ENCODE assay signal across 8 cellular contexts in the genomic region with DNA sequence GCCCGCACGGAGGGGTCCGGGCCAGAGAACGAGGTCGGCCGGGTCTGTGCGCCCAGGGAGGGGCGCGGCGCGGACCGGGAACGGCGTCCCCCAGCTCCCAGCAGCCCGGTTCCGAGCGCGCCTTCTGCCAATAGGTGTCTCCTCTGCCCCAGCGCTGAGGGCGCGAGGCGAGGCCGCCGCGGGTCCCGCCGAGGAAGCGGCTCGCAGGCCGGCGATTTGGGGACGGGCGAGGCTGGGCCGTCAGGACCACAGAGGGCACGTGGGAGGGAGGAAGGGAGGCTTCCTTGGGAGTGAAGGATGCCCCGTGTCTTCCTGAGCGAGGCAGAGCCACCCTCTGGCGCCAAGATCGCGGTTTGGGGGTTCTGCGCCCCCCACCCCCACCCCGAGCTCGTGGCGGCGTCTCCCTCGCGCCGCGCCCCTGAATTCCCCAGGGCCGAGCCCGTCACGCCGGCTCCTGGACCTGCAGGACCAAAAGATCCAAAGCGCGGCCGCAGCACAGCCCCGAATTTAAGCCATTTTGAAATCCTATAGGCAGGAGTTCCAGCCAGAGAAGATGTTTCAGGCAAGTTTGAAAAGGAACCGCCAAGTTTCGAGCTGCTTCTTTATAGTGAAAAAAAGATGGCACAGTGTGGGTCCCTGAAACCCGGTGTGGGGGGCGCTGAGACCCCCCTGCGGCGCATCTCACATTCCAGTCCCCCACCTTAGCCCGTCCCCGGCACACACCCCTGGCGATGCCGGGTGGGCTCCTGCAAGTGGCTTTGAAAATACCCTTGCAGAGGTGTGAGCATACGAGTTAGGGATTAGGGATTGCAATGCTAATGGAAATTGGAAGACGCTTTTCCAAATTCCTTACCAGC. TPM values are rescaled to one million over a fixed set of nuclear protein-coding genes. Genes with fewer than 3 reads are reported as not detected.
DNase-seq lines count a peak whose midpoint lies in the region; ATAC-seq and TF ChIP-seq lines count a peak whose summit lies in the region.

No MANE protein-coding gene starts in this region.

- H3K4me2 ChIP-seq in trophoblast cell (ENCODE audit: low read length), result peak overlapping the region; percentile 91

- H3K4me3 Mint-ChIP-seq in activated CD8-positive, alpha-beta T cell treated with anti-CD3 and anti-CD28 coated beads, Interleukin-2, amount 10 ng/mL, durations not matched to agents 7 days and 5 days, result peak overlapping the region; percentile 31

- H3K27me3 ChIP-seq in HUES6 (ENCODE audit: control insufficient read depth, insufficient read depth, low read length), result peaks cover 72% of the 10 kb centered on the region
- H3K27me3 ChIP-seq in trophoblast cell (ENCODE audit: insufficient read depth, low read length), result peaks cover 70% of the 10 kb centered on the region

- H3K9me3 ChIP-seq in HUES6 (ENCODE audit: control insufficient read depth, insufficient read depth, low read depth, low read length), result no peaks in the 10 kb centered on the region
- no peaks in the 10 kb centered on the region for H3K9me3 ChIP-seq in trophoblast cell (ENCODE audit: insufficient read depth, low read depth, low read length)

- H3K27me3 Mint-ChIP-seq in activated CD8-positive, alpha-beta T cell treated with anti-CD3 and anti-CD28 coated beads, Interleukin-2, amount 10 ng/mL, durations not matched to agents 7 days and 5 days (ENCODE audit: low read depth), result peaks cover 14% of the 10 kb centered on the region

- no peak overlapping the region for H3K4ac ChIP-seq in trophoblast cell (ENCODE audit: low read depth, low read length)

- H3K27ac ChIP-seq in HUES6 (ENCODE audit: low read depth, low read length) (no peak overlapping the region), trophoblast cell (ENCODE audit: low read depth, low read length) (no peak overlapping the region)

- H2AK5ac ChIP-seq in trophoblast cell (ENCODE audit: low read length), result no peak overlapping the region

- H3K36me3 ChIP-seq in HUES6 (ENCODE audit: control insufficient read depth, insufficient read depth, low read length), result no peaks in the 10 kb centered on the region
- H3K36me3 ChIP-seq in trophoblast cell (ENCODE audit: control insufficient read depth in 1 of 2, insufficient read depth in 2 of 2, low read length in 2 of 2), result no peaks in the 10 kb centered on the region

- peaks cover 7% of the 10 kb centered on the region for H3K36me3 Mint-ChIP-seq in activated CD8-positive, alpha-beta T cell treated with anti-CD3 and anti-CD28 coated beads, Interleukin-2, amount 10 ng/mL, durations not matched to agents 7 days and 5 days (ENCODE audit: low read depth)

- H2AFZ ChIP-seq in trophoblast cell (ENCODE audit: insufficient read depth, low read length, poor library complexity), result no peak overlapping the region

- no peaks in the 10 kb centered on the region for H3K79me1 ChIP-seq in trophoblast cell (ENCODE audit: low read length)

- no peak overlapping the region for H4K12ac ChIP-seq in trophoblast cell (ENCODE audit: low read depth, low read length)

- H3K79me2 ChIP-seq in trophoblast cell (ENCODE audit: control insufficient read depth, insufficient read depth, low read length, poor library complexity), result peaks cover 1% of the 10 kb centered on the region

- H2BK5ac ChIP-seq in trophoblast cell (ENCODE audit: low read depth, low read length, poor library complexity), result no peak overlapping the region

- no peak for ATAC-seq in activated CD8-positive, alpha-beta T cell treated with anti-CD3 and anti-CD28 coated beads, Interleukin-2, amount 10 ng/mL, durations not matched to agents 7 days and 5 days
- ATAC-seq in GM21737 (IDR thresholded peaks at IDR 0.05; ENCODE audit: unreplicated experiment) (no peak), GM19023 (IDR thresholded peaks at IDR 0.05; ENCODE audit: unreplicated experiment) (no peak)

- no peak overlapping the region for H3K27ac Mint-ChIP-seq in activated CD8-positive, alpha-beta T cell treated with anti-CD3 and anti-CD28 coated beads, Interleukin-2, amount 10 ng/mL, durations not matched to agents 7 days and 5 days

- H3K14ac ChIP-seq in trophoblast cell (ENCODE audit: low read length), result no peak overlapping the region

- DNase-seq in GM12865 (ENCODE audit: low read depth) (peak; percentile 64), foreskin fibroblast (peak; percentile 30 to 69), trophoblast cell (peak in 1 of 2 donors; percentile 57), SK-N-DZ (ENCODE audit: low spot score) (no peak)
- DNase-seq in activated CD8-positive, alpha-beta T cell treated with anti-CD3 and anti-CD28 coated beads, Interleukin-2, amount 10 ng/mL, durations not matched to agents 7 days and 5 days, result peak; percentile 56

- POLR2A ChIA-PET in activated CD8-positive, alpha-beta T cell treated with anti-CD3 and anti-CD28 coated beads, Interleukin-2, amount 10 ng/mL, durations not matched to agents 7 days and 5 days (lab: Charles Lee), result no interaction called here

- H3K9me3 Mint-ChIP-seq in activated CD8-positive, alpha-beta T cell treated with anti-CD3 and anti-CD28 coated beads, Interleukin-2, amount 10 ng/mL, durations not matched to agents 7 days and 5 days (ENCODE audit: insufficient read depth), result no peaks in the 10 kb centered on the region

- H3K9ac ChIP-seq in HUES6 (ENCODE audit: low read length), result peak overlapping the region; percentile 72
- H3K9ac ChIP-seq in trophoblast cell (ENCODE audit: low read length), result no peak overlapping the region

- no CpG with 5 or more reads among the region's 69 CpGs for WGBS in trophoblast cell (ENCODE audit: extremely low coverage, insufficient coverage, insufficient read length)

- no peak overlapping the region for H4K8ac ChIP-seq in trophoblast cell (ENCODE audit: low read depth, low read length)

- no peak overlapping the region for H3K18ac ChIP-seq in trophoblast cell (ENCODE audit: low read length)

- H4K91ac ChIP-seq in trophoblast cell (ENCODE audit: low read depth, low read length), result no peak overlapping the region

- no peak overlapping the region for H3K23ac ChIP-seq in trophoblast cell (ENCODE audit: low read length)

- TF ChIP-seq CTCF in GM12865 (IDR thresholded peaks at IDR 0.05; ENCODE audit: insufficient read depth, low read depth, low read length, missing control alignments) (peak; percentile 10), foreskin fibroblast (IDR thresholded peaks at IDR 0.05; ENCODE audit: low read depth, low read length) (peak; percentile 2)

- H2BK120ac ChIP-seq in trophoblast cell (ENCODE audit: insufficient read depth, low read length, poor library complexity), result no peak overlapping the region

- peaks cover 31% of the 10 kb centered on the region for H3K4me1 ChIP-seq in HUES6 (ENCODE audit: control insufficient read depth, insufficient read depth, low read length)
- peaks cover 0 to 9% of the 10 kb centered on the region in 2 experiments for H3K4me1 ChIP-seq in trophoblast cell (ENCODE audit: control insufficient read depth in 1 of 2, insufficient read depth in 2 of 2, low read length in 2 of 2)

- peaks cover 31% of the 10 kb centered on the region for H3K4me1 Mint-ChIP-seq in activated CD8-positive, alpha-beta T cell treated with anti-CD3 and anti-CD28 coated beads, Interleukin-2, amount 10 ng/mL, durations not matched to agents 7 days and 5 days (ENCODE audit: low read depth)

- peak overlapping the region; percentile 43 for H3K4me3 ChIP-seq in GM12865 (ENCODE audit: low read depth, low read length)
- peak overlapping the region; percentile 78 for H3K4me3 ChIP-seq in HUES6 (ENCODE audit: low read depth, low read length)
- peak overlapping the region; percentile 39 to 44 for H3K4me3 ChIP-seq in foreskin fibroblast (ENCODE audit: low read depth in 1 of 2, low read length in 2 of 2)
- H3K4me3 ChIP-seq in trophoblast cell (ENCODE audit: low read depth, low read length), result peak overlapping the region; percentile 9

- CTCF ChIA-PET in activated CD8-positive, alpha-beta T cell treated with anti-CD3 and anti-CD28 coated beads, Interleukin-2, amount 10 ng/mL, durations not matched to agents 7 days and 5 days (lab: Charles Lee), result interaction anchor here (0.8 to 3.7 kb wide), 9 partner anchors 9 to 590 kb away, joined by 3 to 19 read pairs (median 4); no protein-coding TSS in a partner anchor

- no peak overlapping the region for H2BK12ac ChIP-seq in trophoblast cell (ENCODE audit: low read length)

RNA-seq across cellular contexts. Expression of a gene that starts 0.9 kb away (rescaled TPM):
- total RNA-seq in activated CD8-positive, alpha-beta T cell treated with anti-CD3 and anti-CD28 coated beads, Interleukin-2, amount 10 ng/mL, durations not matched to agents 7 days and 5 days, result 10 to 100 TPM; 26.5 to 28.1 TPM
- polyA plus RNA-seq in trophoblast cell (2013), result 3.9 and 4.4 TPM in 2 replicates
- not detected in 2 replicates for polyA plus RNA-seq in SK-N-DZ (2014; cell fraction: cytosol; rRNA removed)
- not detected in 2 replicates for polyA plus RNA-seq in SK-N-DZ (2014; cell fraction: nucleus; rRNA removed)

Comparison
In these comparisons a context has a peak if more than half of its experiments do, and no peak if none do; other contexts are left out.
1. H3K4me3 ChIP-seq: peak in every context shown above with its lines; median percentile 78 in HUES6; 43 in GM12865; 42 in foreskin fibroblast; 9 in trophoblast cell.